In the genomic region with DNA sequence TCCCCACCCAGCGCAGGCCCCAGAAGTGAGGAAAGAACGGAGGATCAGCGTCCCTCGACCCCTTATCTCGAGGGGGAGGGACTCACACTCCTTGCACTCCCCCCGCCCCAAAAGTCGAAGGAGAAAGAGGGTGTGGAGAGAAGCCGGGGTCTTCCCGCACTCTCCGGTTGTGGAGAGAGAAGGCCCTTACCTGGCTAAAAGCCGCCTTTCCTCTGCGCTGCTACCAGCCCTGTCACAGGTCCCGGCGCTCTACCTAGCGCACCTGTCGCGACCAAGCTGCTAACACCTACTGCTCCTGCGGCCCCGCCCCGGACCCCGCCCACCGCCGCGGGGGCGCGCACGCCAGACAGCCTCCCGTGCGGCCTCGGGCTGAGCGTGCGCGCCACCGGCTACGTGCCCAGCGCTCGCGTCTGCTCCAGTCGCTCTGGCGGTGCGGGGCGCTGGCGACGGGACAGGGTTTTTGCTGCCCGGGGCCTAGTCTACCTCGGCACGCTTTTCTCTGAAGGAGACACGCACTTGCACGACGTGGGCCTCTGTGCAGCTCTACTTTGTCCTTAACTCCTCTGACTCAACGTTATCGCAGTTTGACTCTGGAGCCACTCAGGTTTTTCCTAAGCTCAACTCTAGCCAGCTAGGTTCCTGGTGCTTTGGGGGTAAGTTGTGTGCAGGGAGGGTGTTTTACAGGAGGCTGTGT, we compare ENCODE assay signal across 1 cellular context.
A peak's percentile ranks its signal among the peaks of the same experiment; 100 is the strongest.
TF ChIP-seq lines count a peak whose summit lies in the region.

A gene (minus strand): TSS at position 291 of the 694 bp plus-strand sequence. CDS start 34,769 bp downstream, outside the sequence.

TF ChIP-seq in HepG2, 621 proteins besides CTCF, POLR2A, EP300 and RAD21 (continued from another document and continues in another):
- TF ChIP-seq, protein P1, sequence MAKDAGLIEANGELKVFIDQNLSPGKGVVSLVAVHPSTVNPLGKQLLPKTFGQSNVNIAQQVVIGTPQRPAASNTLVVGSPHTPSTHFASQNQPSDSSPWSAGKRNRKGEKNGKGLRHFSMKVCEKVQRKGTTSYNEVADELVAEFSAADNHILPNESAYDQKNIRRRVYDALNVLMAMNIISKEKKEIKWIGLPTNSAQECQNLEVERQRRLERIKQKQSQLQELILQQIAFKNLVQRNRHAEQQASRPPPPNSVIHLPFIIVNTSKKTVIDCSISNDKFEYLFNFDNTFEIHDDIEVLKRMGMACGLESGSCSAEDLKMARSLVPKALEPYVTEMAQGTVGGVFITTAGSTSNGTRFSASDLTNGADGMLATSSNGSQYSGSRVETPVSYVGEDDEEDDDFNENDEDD (CRISPR knock-in tag; IDR thresholded peaks at IDR 0.05; ENCODE audit: borderline replicate concordance) = peak; percentile 37; the same call in 1 of the 2 replicates
- TF ChIP-seq MIER3 (CRISPR knock-in tag; IDR thresholded peaks at IDR 0.05; ENCODE audit: borderline replicate concordance) (no peak), ZNF333 (CRISPR knock-in tag; IDR thresholded peaks at IDR 0.05; ENCODE audit: borderline replicate concordance) (0 out of 2 replicates have a peak, but pooled peaks have one; percentile 84), ZNF225 (CRISPR knock-in tag; IDR thresholded peaks at IDR 0.05) (no peak), ZNF556 (CRISPR knock-in tag; IDR thresholded peaks at IDR 0.05; ENCODE audit: borderline replicate concordance) (0 out of 2 replicates have a peak, but pooled peaks have one; percentile 69), MYNN (CRISPR knock-in tag; IDR thresholded peaks at IDR 0.05; ENCODE audit: low read depth) (no peak), ZBTB8A (CRISPR knock-in tag; IDR thresholded peaks at IDR 0.05; ENCODE audit: borderline replicate concordance, low read depth) (no peak), PRMT3 (CRISPR knock-in tag; IDR thresholded peaks at IDR 0.05; ENCODE audit: borderline replicate concordance, low read depth) (no peak), KLF15 (CRISPR knock-in tag; IDR thresholded peaks at IDR 0.05; ENCODE audit: borderline replicate concordance) (0 out of 2 replicates have a peak, but pooled peaks have one; percentile 65), RORA (CRISPR knock-in tag; IDR thresholded peaks at IDR 0.05) (no peak), ZNF713 (CRISPR knock-in tag; IDR thresholded peaks at IDR 0.05) (no peak), PCBP2 (optimal IDR thresholded peaks at IDR 0.05; ENCODE audit: low read depth, low read length, poor library complexity, severe bottlenecking) (no peak), ZNF614 (CRISPR knock-in tag; IDR thresholded peaks at IDR 0.05; ENCODE audit: borderline replicate concordance) (no peak), NFE2L1 (CRISPR knock-in tag; IDR thresholded peaks at IDR 0.05; ENCODE audit: borderline replicate concordance) (no peak), ZNF816 (CRISPR knock-in tag; IDR thresholded peaks at IDR 0.05; ENCODE audit: borderline replicate concordance) (no peak), HNRNPH1 (optimal IDR thresholded peaks at IDR 0.05; ENCODE audit: low read depth, low read length) (no peak), GATAD2A (CRISPR knock-in tag; IDR thresholded peaks at IDR 0.05) (0 out of 2 replicates have a peak, but pooled peaks have one; percentile 14), ZNF562 (CRISPR knock-in tag; IDR thresholded peaks at IDR 0.05; ENCODE audit: borderline replicate concordance) (no peak), ZFP41 (CRISPR knock-in tag; IDR thresholded peaks at IDR 0.05; ENCODE audit: borderline replicate concordance) (no peak), SCMH1 (CRISPR knock-in tag; IDR thresholded peaks at IDR 0.05; ENCODE audit: borderline replicate concordance) (no peak), ZFAT (CRISPR knock-in tag; conservative IDR thresholded peaks at IDR 0.05) (no peak), RNF2 (conservative IDR thresholded peaks at IDR 0.05; ENCODE audit: low read depth) (no peak), ELF3 (CRISPR knock-in tag; IDR thresholded peaks at IDR 0.05) (0 out of 2 replicates have a peak, but pooled peaks have one; percentile 6), ATF7-NPFF (CRISPR knock-in tag; IDR thresholded peaks at IDR 0.05; ENCODE audit: low read depth) (peak; percentile 42; the same call in 1 of the 2 replicates), ZNF7 (CRISPR knock-in tag; IDR thresholded peaks at IDR 0.05) (no peak), ZFP36L2 (CRISPR knock-in tag; IDR thresholded peaks at IDR 0.05) (no peak), RBAK (CRISPR knock-in tag; IDR thresholded peaks at IDR 0.05) (no peak), ZNF761 (CRISPR knock-in tag; conservative IDR thresholded peaks at IDR 0.05) (peak; percentile 61; the same call in 1 of the 2 replicates), NFE2L2 (IDR thresholded peaks at IDR 0.05; ENCODE audit: low read length) (no peak), PLRG1 (conservative IDR thresholded peaks at IDR 0.05) (no peak), KLF12 (CRISPR knock-in tag; IDR thresholded peaks at IDR 0.05; ENCODE audit: borderline replicate concordance) (0 out of 2 replicates have a peak, but pooled peaks have one; percentile 55), ZNF879 (CRISPR knock-in tag; IDR thresholded peaks at IDR 0.05) (no peak), ZBTB7A (CRISPR knock-in tag; IDR thresholded peaks at IDR 0.05) (peak; percentile 60), TARDBP (CRISPR knock-in tag; IDR thresholded peaks at IDR 0.05) (peak; percentile 58), ZNF232 (CRISPR knock-in tag; IDR thresholded peaks at IDR 0.05; ENCODE audit: borderline replicate concordance) (0 out of 2 replicates have a peak, but pooled peaks have one; percentile 51), ZNF124 (CRISPR knock-in tag; IDR thresholded peaks at IDR 0.05) (peak; percentile 30; the same call in 1 of the 2 replicates), ZSCAN25 (CRISPR knock-in tag; IDR thresholded peaks at IDR 0.05) (no peak), HNRNPK (IDR thresholded peaks at IDR 0.05; ENCODE audit: low read depth, low read length, poor library complexity, severe bottlenecking) (no peak), ZNF235 (CRISPR knock-in tag; IDR thresholded peaks at IDR 0.05; ENCODE audit: borderline replicate concordance) (no peak), ZSCAN31 (CRISPR knock-in tag; IDR thresholded peaks at IDR 0.05; ENCODE audit: low read depth) (no peak), ZIK1 (CRISPR knock-in tag; IDR thresholded peaks at IDR 0.05; ENCODE audit: borderline replicate concordance, low read depth) (peak; percentile 82; the same call in 1 of the 2 replicates), CCAR2 (optimal IDR thresholded peaks at IDR 0.05; ENCODE audit: low read depth, low read length) (no peak), JUNB (CRISPR knock-in tag; IDR thresholded peaks at IDR 0.05; ENCODE audit: borderline replicate concordance) (no peak)
- TF ChIP-seq, protein P2, sequence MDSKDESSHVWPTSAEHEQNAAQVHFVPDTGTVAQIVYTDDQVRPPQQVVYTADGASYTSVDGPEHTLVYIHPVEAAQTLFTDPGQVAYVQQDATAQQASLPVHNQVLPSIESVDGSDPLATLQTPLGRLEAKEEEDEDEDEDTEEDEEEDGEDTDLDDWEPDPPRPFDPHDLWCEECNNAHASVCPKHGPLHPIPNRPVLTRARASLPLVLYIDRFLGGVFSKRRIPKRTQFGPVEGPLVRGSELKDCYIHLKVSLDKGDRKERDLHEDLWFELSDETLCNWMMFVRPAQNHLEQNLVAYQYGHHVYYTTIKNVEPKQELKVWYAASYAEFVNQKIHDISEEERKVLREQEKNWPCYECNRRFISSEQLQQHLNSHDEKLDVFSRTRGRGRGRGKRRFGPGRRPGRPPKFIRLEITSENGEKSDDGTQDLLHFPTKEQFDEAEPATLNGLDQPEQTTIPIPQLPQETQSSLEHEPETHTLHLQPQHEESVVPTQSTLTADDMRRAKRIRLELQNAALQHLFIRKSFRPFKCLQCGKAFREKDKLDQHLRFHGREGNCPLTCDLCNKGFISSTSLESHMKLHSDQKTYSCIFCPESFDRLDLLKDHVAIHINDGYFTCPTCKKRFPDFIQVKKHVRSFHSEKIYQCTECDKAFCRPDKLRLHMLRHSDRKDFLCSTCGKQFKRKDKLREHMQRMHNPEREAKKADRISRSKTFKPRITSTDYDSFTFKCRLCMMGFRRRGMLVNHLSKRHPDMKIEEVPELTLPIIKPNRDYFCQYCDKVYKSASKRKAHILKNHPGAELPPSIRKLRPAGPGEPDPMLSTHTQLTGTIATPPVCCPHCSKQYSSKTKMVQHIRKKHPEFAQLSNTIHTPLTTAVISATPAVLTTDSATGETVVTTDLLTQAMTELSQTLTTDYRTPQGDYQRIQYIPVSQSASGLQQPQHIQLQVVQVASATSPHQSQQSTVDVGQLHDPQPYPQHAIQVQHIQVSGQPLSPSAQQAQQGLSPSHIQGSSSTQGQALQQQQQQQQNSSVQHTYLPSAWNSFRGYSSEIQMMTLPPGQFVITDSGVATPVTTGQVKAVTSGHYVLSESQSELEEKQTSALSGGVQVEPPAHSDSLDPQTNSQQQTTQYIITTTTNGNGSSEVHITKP (CRISPR knock-in tag; IDR thresholded peaks at IDR 0.05; ENCODE audit: low read depth) = no peak
- TF ChIP-seq, protein P3, sequence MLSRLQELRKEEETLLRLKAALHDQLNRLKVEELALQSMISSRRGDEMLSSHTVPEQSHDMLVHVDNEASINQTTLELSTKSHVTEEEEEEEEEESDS (CRISPR knock-in tag; IDR thresholded peaks at IDR 0.05; ENCODE audit: borderline replicate concordance) = no peak
- TF ChIP-seq, protein P4, sequence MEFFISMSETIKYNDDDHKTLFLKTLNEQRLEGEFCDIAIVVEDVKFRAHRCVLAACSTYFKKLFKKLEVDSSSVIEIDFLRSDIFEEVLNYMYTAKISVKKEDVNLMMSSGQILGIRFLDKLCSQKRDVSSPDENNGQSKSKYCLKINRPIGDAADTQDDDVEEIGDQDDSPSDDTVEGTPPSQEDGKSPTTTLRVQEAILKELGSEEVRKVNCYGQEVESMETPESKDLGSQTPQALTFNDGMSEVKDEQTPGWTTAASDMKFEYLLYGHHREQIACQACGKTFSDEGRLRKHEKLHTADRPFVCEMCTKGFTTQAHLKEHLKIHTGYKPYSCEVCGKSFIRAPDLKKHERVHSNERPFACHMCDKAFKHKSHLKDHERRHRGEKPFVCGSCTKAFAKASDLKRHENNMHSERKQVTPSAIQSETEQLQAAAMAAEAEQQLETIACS (CRISPR knock-in tag; IDR thresholded peaks at IDR 0.05) = peak; percentile 99
- TF ChIP-seq, protein P5, sequence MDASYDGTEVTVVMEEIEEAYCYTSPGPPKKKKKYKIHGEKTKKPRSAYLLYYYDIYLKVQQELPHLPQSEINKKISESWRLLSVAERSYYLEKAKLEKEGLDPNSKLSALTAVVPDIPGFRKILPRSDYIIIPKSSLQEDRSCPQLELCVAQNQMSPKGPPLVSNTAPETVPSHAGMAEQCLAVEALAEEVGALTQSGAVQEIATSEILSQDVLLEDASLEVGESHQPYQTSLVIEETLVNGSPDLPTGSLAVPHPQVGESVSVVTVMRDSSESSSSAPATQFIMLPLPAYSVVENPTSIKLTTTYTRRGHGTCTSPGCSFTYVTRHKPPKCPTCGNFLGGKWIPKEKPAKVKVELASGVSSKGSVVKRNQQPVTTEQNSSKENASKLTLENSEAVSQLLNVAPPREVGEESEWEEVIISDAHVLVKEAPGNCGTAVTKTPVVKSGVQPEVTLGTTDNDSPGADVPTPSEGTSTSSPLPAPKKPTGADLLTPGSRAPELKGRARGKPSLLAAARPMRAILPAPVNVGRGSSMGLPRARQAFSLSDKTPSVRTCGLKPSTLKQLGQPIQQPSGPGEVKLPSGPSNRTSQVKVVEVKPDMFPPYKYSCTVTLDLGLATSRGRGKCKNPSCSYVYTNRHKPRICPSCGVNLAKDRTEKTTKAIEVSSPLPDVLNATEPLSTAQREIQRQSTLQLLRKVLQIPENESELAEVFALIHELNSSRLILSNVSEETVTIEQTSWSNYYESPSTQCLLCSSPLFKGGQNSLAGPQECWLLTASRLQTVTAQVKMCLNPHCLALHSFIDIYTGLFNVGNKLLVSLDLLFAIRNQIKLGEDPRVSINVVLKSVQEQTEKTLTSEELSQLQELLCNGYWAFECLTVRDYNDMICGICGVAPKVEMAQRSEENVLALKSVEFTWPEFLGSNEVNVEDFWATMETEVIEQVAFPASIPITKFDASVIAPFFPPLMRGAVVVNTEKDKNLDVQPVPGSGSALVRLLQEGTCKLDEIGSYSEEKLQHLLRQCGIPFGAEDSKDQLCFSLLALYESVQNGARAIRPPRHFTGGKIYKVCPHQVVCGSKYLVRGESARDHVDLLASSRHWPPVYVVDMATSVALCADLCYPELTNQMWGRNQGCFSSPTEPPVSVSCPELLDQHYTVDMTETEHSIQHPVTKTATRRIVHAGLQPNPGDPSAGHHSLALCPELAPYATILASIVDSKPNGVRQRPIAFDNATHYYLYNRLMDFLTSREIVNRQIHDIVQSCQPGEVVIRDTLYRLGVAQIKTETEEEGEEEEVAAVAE (CRISPR knock-in tag; IDR thresholded peaks at IDR 0.05; ENCODE audit: borderline replicate concordance) = no peak; the same call in 1 of the 2 replicates
- TF ChIP-seq, protein P6, sequence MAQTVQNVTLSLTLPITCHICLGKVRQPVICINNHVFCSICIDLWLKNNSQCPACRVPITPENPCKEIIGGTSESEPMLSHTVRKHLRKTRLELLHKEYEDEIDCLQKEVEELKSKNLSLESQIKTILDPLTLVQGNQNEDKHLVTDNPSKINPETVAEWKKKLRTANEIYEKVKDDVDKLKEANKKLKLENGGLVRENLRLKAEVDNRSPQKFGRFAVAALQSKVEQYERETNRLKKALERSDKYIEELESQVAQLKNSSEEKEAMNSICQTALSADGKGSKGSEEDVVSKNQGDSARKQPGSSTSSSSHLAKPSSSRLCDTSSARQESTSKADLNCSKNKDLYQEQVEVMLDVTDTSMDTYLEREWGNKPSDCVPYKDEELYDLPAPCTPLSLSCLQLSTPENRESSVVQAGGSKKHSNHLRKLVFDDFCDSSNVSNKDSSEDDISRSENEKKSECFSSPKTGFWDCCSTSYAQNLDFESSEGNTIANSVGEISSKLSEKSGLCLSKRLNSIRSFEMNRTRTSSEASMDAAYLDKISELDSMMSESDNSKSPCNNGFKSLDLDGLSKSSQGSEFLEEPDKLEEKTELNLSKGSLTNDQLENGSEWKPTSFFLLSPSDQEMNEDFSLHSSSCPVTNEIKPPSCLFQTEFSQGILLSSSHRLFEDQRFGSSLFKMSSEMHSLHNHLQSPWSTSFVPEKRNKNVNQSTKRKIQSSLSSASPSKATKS (CRISPR knock-in tag; IDR thresholded peaks at IDR 0.05) = no peak
- TF ChIP-seq, protein P7, sequence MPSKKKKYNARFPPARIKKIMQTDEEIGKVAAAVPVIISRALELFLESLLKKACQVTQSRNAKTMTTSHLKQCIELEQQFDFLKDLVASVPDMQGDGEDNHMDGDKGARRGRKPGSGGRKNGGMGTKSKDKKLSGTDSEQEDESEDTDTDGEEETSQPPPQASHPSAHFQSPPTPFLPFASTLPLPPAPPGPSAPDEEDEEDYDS (CRISPR knock-in tag; IDR thresholded peaks at IDR 0.05) = peak; percentile 57
- TF ChIP-seq, protein P8, sequence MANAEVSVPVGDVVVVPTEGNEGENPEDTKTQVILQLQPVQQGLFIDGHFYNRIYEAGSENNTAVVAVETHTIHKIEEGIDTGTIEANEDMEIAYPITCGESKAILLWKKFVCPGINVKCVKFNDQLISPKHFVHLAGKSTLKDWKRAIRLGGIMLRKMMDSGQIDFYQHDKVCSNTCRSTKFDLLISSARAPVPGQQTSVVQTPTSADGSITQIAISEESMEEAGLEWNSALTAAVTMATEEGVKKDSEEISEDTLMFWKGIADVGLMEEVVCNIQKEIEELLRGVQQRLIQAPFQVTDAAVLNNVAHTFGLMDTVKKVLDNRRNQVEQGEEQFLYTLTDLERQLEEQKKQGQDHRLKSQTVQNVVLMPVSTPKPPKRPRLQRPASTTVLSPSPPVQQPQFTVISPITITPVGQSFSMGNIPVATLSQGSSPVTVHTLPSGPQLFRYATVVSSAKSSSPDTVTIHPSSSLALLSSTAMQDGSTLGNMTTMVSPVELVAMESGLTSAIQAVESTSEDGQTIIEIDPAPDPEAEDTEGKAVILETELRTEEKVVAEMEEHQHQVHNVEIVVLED (CRISPR knock-in tag; IDR thresholded peaks at IDR 0.05; ENCODE audit: borderline replicate concordance) = peak; percentile 97
